In genomic region chr12:122500685-122501488, GRCh38 we compare ENCODE assay signal across 8 cellular contexts. TPM values are rescaled to one million over a fixed set of nuclear protein-coding genes. Genes with fewer than 3 reads are reported as not detected.
DNase-seq lines count a peak whose midpoint lies in the region; ATAC-seq and TF ChIP-seq lines count a peak whose summit lies in the region.

Gene ZCCHC8, minus strand, starts transcription at chr12:122500932. Its CDS starts 92 bp downstream, at chr12:122500840.

- WGBS in tibial nerve, 2 donors = 2% methylated on average over 46 to 52 of the region's 52 CpGs

- H3K9me3 ChIP-seq in parathyroid adenoma (ENCODE audit: control insufficient read depth, low read length) (no peaks in the 10 kb centered on the region), tibial nerve (no peaks in the 10 kb centered on the region)

- peak within 1 kb of the TSS; percentile 92 for H3K4me3 Mint-ChIP-seq in activated naive CD8-positive, alpha-beta T cell treated with anti-CD3 and anti-CD28 coated beads, Interleukin-2, amount 50 U/mL, for 24 hours

- H3K27ac ChIP-seq in parathyroid adenoma (peak within 1 kb of the TSS; percentile 98), tibial nerve (peak within 1 kb of the TSS; percentile 91 to 99 (median 97))

- H3K4me1 Mint-ChIP-seq in activated naive CD8-positive, alpha-beta T cell treated with anti-CD3 and anti-CD28 coated beads, Interleukin-2, amount 50 U/mL, for 24 hours = peaks cover 37% of the 10 kb centered on the region

- H3K36me3 Mint-ChIP-seq in activated naive CD8-positive, alpha-beta T cell treated with anti-CD3 and anti-CD28 coated beads, Interleukin-2, amount 50 U/mL, for 24 hours (ENCODE audit: low read depth) = peaks cover 46% of the 10 kb centered on the region

- peak within 1 kb of the TSS; percentile 99 for H3K4me3 ChIP-seq in parathyroid adenoma (ENCODE audit: low read depth, low read length)
- peak within 1 kb of the TSS; percentile 75 to 93 (median 84) for H3K4me3 ChIP-seq in tibial nerve

- ATAC-seq in HG02763 (IDR thresholded peaks at IDR 0.05; ENCODE audit: unreplicated experiment) (peak; percentile 88), Right ventricle myocardium superior (ENCODE audit: poor library complexity) (peak; percentile 99)
- peak; percentile 98 for ATAC-seq in activated naive CD8-positive, alpha-beta T cell treated with anti-CD3 and anti-CD28 coated beads, Interleukin-2, amount 50 U/mL, for 24 hours

- no peaks in the 10 kb centered on the region for H3K27me3 Mint-ChIP-seq in activated naive CD8-positive, alpha-beta T cell treated with anti-CD3 and anti-CD28 coated beads, Interleukin-2, amount 50 U/mL, for 24 hours

- TF ChIP-seq CTCF in GM12874 (IDR thresholded peaks at IDR 0.05; ENCODE audit: insufficient read depth, low read depth, low read length) (peak; percentile 24; the same call in 1 of the 2 replicates), parathyroid adenoma (IDR thresholded peaks at IDR 0.05) (no peak), tibial nerve (IDR thresholded peaks at IDR 0.05) (peak in 2 of 5 experiments; percentile 59 to 69)

- peak within 1 kb of the TSS; percentile 92 for H3K4me2 ChIP-seq in parathyroid adenoma (ENCODE audit: low read length)

- H3K4me1 ChIP-seq in parathyroid adenoma (no peaks in the 10 kb centered on the region), tibial nerve (peaks cover 0 to 37% (median 15%) of the 10 kb centered on the region in 4 donors)

- H3K79me2 ChIP-seq in parathyroid adenoma = peaks cover 9% of the 10 kb centered on the region

- H3K36me3 ChIP-seq in parathyroid adenoma (ENCODE audit: control insufficient read depth, insufficient read depth, low read length) (no peaks in the 10 kb centered on the region), tibial nerve (peaks cover 0 to 42% (median 9%) of the 10 kb centered on the region in 3 donors)

- peak; percentile 83 to 97 for TF ChIP-seq EP300 in tibial nerve (IDR thresholded peaks at IDR 0.05)

- DNase-seq in NCI-H1417 treated with DMSO at 0.1 percent for 48 hours (lab: John Stamatoyannopoulos, UW) (peak; percentile 96), SW480 (ENCODE audit: low spot score) (peak; percentile 97), Right ventricle myocardium superior (peak; percentile 98), tibial nerve (ENCODE audit: low spot score in 2 of 2) (peak; percentile 91 to 93)
- DNase-seq in activated naive CD8-positive, alpha-beta T cell treated with anti-CD3 and anti-CD28 coated beads, Interleukin-2, amount 50 U/mL, for 24 hours = peak; percentile 97

- H3K9ac ChIP-seq in parathyroid adenoma = peak within 1 kb of the TSS; percentile 90

- peak within 1 kb of the TSS; percentile 96 for H3K27ac Mint-ChIP-seq in activated naive CD8-positive, alpha-beta T cell treated with anti-CD3 and anti-CD28 coated beads, Interleukin-2, amount 50 U/mL, for 24 hours

- peak within 1 kb of the TSS; percentile 99 for H2AFZ ChIP-seq in parathyroid adenoma

- no peaks in the 10 kb centered on the region for H3K9me3 Mint-ChIP-seq in activated naive CD8-positive, alpha-beta T cell treated with anti-CD3 and anti-CD28 coated beads, Interleukin-2, amount 50 U/mL, for 24 hours

- TF ChIP-seq POLR2A in tibial nerve (IDR thresholded peaks at IDR 0.05) = peak; percentile 93 to 96

- intact Hi-C loops in Right ventricle myocardium superior (cut with DNase I) = no loop called here

- no peaks in the 10 kb centered on the region for H3K27me3 ChIP-seq in parathyroid adenoma (ENCODE audit: control insufficient read depth, insufficient read depth, low read length)
- H3K27me3 ChIP-seq in tibial nerve = no peaks in the 10 kb centered on the region

RNA-seq across cellular contexts. Expression of gene ZCCHC8, which starts in this region (rescaled TPM):
- total RNA-seq in Right ventricle myocardium superior (8.0 TPM), tibial nerve (10 to 100 TPM; 22.2 to 32.6 (median 27.4) TPM)

Comparison
In these comparisons a context has a peak if more than half of its experiments do, and no peak if none do; other contexts are left out.
1. Peak in every context shown above with its lines: DNase-seq, ATAC-seq, H3K4me3 ChIP-seq and H3K27ac ChIP-seq.